ENCODE assay signal across 17 cellular contexts in genomic region chr20:48294942-48295341, GRCh38.
DNase-seq lines count a peak whose midpoint lies in the region; ATAC-seq and TF ChIP-seq lines count a peak whose summit lies in the region.
"Had no signal": no experiment of that assay in that cellular context is flagged by ENCODE, and none has a peak within 500 bp of the region (broad histone marks: within the 10 kb centered on the region; RNA-seq: fewer than 3 reads in every experiment).

No MANE protein-coding gene starts in this region.

- H3K27ac Mint-ChIP-seq in neural crest cell (ENCODE audit: unreplicated experiment), result peak overlapping the region; percentile 45
- H3K27ac Mint-ChIP-seq in activated T-helper 1 cell treated with anti-CD3 and anti-CD28 coated beads, Interleukin-12 subunit alpha, Interleukin-12 subunit beta, Interleukin-2, Interleukin-4 antibody, amounts not matched to agents 30 ng/mL and 10 ng/mL and 1 ng/mL, durations not matched to agents 14 hours and 24 hours and 36 hours, result no peak overlapping the region
- H3K27ac Mint-ChIP-seq: natural killer cell had no signal

- H2AK9ac ChIP-seq in IMR-90 (replicated peaks; ENCODE audit: low read depth, low read length, poor library complexity), result no peak overlapping the region

- 0 out of 3 replicates have a peak overlapping the region, but pooled peaks have one; percentile 39 for H2BK15ac ChIP-seq in IMR-90 (ENCODE audit: low read depth, low read length)

- peak overlapping the region; percentile 70 for H2BK5ac ChIP-seq in IMR-90 (ENCODE audit: low read depth, low read length, poor library complexity, severe bottlenecking)

- H3K9me3 Mint-ChIP-seq in neural crest cell, result no peaks in the 10 kb centered on the region
- H3K9me3 Mint-ChIP-seq in activated T-helper 1 cell treated with anti-CD3 and anti-CD28 coated beads, Interleukin-12 subunit alpha, Interleukin-12 subunit beta, Interleukin-2, Interleukin-4 antibody, amounts not matched to agents 30 ng/mL and 10 ng/mL and 1 ng/mL, durations not matched to agents 14 hours and 24 hours and 36 hours, result no peaks in the 10 kb centered on the region
- H3K9me3 Mint-ChIP-seq: natural killer cell had no signal

- peak overlapping the region; percentile 61 for H3K18ac ChIP-seq in IMR-90 (ENCODE audit: low read depth, low read length)

- peaks cover 13% of the 10 kb centered on the region for H3K27me3 Mint-ChIP-seq in neural crest cell (ENCODE audit: low read depth)
- H3K27me3 Mint-ChIP-seq in activated T-helper 1 cell treated with anti-CD3 and anti-CD28 coated beads, Interleukin-12 subunit alpha, Interleukin-12 subunit beta, Interleukin-2, Interleukin-4 antibody, amounts not matched to agents 30 ng/mL and 10 ng/mL and 1 ng/mL, durations not matched to agents 14 hours and 24 hours and 36 hours (ENCODE audit: insufficient read depth), result peaks cover 5% of the 10 kb centered on the region

- TF ChIP-seq RAD21 in IMR-90 (IDR thresholded peaks at IDR 0.05; ENCODE audit: low read length), result no peak

- CTCF ChIA-PET in IMR-90 (lab: Yijun Ruan, JAX), result interaction anchor here (0.7 to 1.9 kb wide), 8 partner anchors 12 to 633 kb away, joined by 3 to 7 read pairs (median 3); no protein-coding TSS in a partner anchor

- no peaks in the 10 kb centered on the region for H3K36me3 Mint-ChIP-seq in neural crest cell (ENCODE audit: low read depth)
- H3K36me3 Mint-ChIP-seq in activated T-helper 1 cell treated with anti-CD3 and anti-CD28 coated beads, Interleukin-12 subunit alpha, Interleukin-12 subunit beta, Interleukin-2, Interleukin-4 antibody, amounts not matched to agents 30 ng/mL and 10 ng/mL and 1 ng/mL, durations not matched to agents 14 hours and 24 hours and 36 hours (ENCODE audit: low read depth), result no peaks in the 10 kb centered on the region
- H3K36me3 Mint-ChIP-seq: IgD-negative memory B cell, natural killer cell had no signal

- peak overlapping the region; percentile 88 for H2BK20ac ChIP-seq in IMR-90 (ENCODE audit: low read depth, low read length)

- no peaks in the 10 kb centered on the region for H4K20me1 ChIP-seq in IMR-90 (ENCODE audit: insufficient read depth, low read length)

- H3K9ac ChIP-seq in IMR-90 (ENCODE audit: low read depth, low read length), result no peak overlapping the region

- no TSS peak for BruUV-seq in IMR-90 (replicated peaks; lab: Mats Ljungman, UMichigan)

- in situ Hi-C loops in IMR-90 (cut with MboI; ENCODE audit: low sequenced_read_pairs), result loop anchor here (10.0 to 25.0 kb wide), 2 partner anchors 610 to 617 kb away; partner anchors contain the start of gene ARFGEF2

- peak overlapping the region; percentile 23 to 25; a peak in 2 of 4 replicates for H4K8ac ChIP-seq in IMR-90 (ENCODE audit: low read depth in 2 of 2, low read length in 2 of 2)

- WGBS in IMR-90 (ENCODE audit: extremely low coverage in 2 of 2, insufficient read length in 1 of 2), 2 experiments, result 65% methylated on average over 2 of the region's 5 CpGs; no CpG with 5 or more reads in 1 of the 2 experiments
- WGBS in ectodermal cell, 2 experiments, result 53 to 63% methylated on average over 5 of the region's 5 CpGs

- TF ChIP-seq POLR2A in IMR-90 (IDR thresholded peaks at IDR 0.05; ENCODE audit: low read depth, low read length), result no peak

- H3K27ac ChIP-seq in ACC112 (ENCODE audit: low read depth, low read length) (peak overlapping the region; percentile 65), IMR-90 (ENCODE audit: insufficient read depth, low read length) (peak overlapping the region; percentile 50), ectodermal cell (ENCODE audit: insufficient read depth, low read depth, low read length, poor library complexity, severe bottlenecking) (peak overlapping the region; percentile 90)
- H3K27ac ChIP-seq: epithelial cell of prostate, WERI-Rb-1 had no signal

- no peak for TF ChIP-seq CTCF in IMR-90 (conservative IDR thresholded peaks at IDR 0.05; ENCODE audit: low read depth, low read length)
- TF ChIP-seq CTCF in neural crest cell (conservative IDR thresholded peaks at IDR 0.05), result no peak

- no peaks in the 10 kb centered on the region for H3K79me2 ChIP-seq in ACC112 (ENCODE audit: control insufficient read depth, insufficient read depth, low read length, unreplicated experiment)

- H3K4me3 Mint-ChIP-seq in neural crest cell, result no peak overlapping the region
- H3K4me3 Mint-ChIP-seq in activated T-helper 1 cell treated with anti-CD3 and anti-CD28 coated beads, Interleukin-12 subunit alpha, Interleukin-12 subunit beta, Interleukin-2, Interleukin-4 antibody, amounts not matched to agents 30 ng/mL and 10 ng/mL and 1 ng/mL, durations not matched to agents 14 hours and 24 hours and 36 hours, result no peak overlapping the region
- H3K4me3 Mint-ChIP-seq: IgD-negative memory B cell, natural killer cell had no signal

- H3K14ac ChIP-seq in IMR-90 (replicated peaks; ENCODE audit: low read depth, low read length), result peak overlapping the region; percentile 40

- H3K56ac ChIP-seq in IMR-90 (ENCODE audit: extremely low read depth, insufficient read depth, low read length), result peak overlapping the region; percentile 19; the same call in 1 of the 2 replicates

- peak overlapping the region; percentile 64; the same call in 1 of the 2 replicates for H3K23ac ChIP-seq in IMR-90 (ENCODE audit: low read depth, low read length)

- H3K79me1 ChIP-seq in IMR-90 (ENCODE audit: low read depth in 1 of 2, low read length in 2 of 2), result no peaks in the 10 kb centered on the region

- H3K4me3 ChIP-seq in ACC112 (ENCODE audit: low read depth, low read length) (no peak overlapping the region), IMR-90 (ENCODE audit: insufficient read depth, low read depth, low read length) (no peak overlapping the region), ectodermal cell (ENCODE audit: insufficient read depth, low read depth, low read length) (no peak overlapping the region)
- H3K4me3 ChIP-seq: skin epidermis had no signal

- peak overlapping the region; percentile 8; the same call in 1 of the 2 replicates for H4K5ac ChIP-seq in IMR-90 (ENCODE audit: low read depth, low read length)

- H3K4ac ChIP-seq in IMR-90 (ENCODE audit: low read depth, low read length), result peak overlapping the region; percentile 78

- H3K4me2 ChIP-seq in IMR-90 (ENCODE audit: low read depth, low read length), result no peak overlapping the region

- H3K4me1 ChIP-seq in ACC112 (ENCODE audit: control insufficient read depth, insufficient read depth, low read length, unreplicated experiment) (peaks cover 41% of the 10 kb centered on the region), IMR-90 (ENCODE audit: control insufficient read depth, insufficient read depth, low read length) (peaks cover 14% of the 10 kb centered on the region), ectodermal cell (ENCODE audit: control insufficient read depth, insufficient read depth, low read length) (peaks cover 50% of the 10 kb centered on the region)

- H2BK120ac ChIP-seq in IMR-90 (ENCODE audit: low read depth, low read length), result peak overlapping the region; percentile 90

- peaks cover 46% of the 10 kb centered on the region for H3K4me1 Mint-ChIP-seq in neural crest cell
- H3K4me1 Mint-ChIP-seq in activated T-helper 1 cell treated with anti-CD3 and anti-CD28 coated beads, Interleukin-12 subunit alpha, Interleukin-12 subunit beta, Interleukin-2, Interleukin-4 antibody, amounts not matched to agents 30 ng/mL and 10 ng/mL and 1 ng/mL, durations not matched to agents 14 hours and 24 hours and 36 hours (ENCODE audit: low read depth), result no peaks in the 10 kb centered on the region
- H3K4me1 Mint-ChIP-seq: natural killer cell had no signal

- peak overlapping the region; percentile 79 for H4K91ac ChIP-seq in IMR-90 (ENCODE audit: insufficient read depth, low read depth, low read length)

- peaks cover 18% of the 10 kb centered on the region; the same call in 1 of the 2 replicates for H3K9me1 ChIP-seq in IMR-90 (ENCODE audit: insufficient read depth, low read length)

- H3K27me3 ChIP-seq in ACC112 (ENCODE audit: insufficient read depth, low read length) (peaks cover 11% of the 10 kb centered on the region; the same call in 1 of the 2 replicates), IMR-90 (ENCODE audit: control insufficient read depth, insufficient read depth, low read length) (peaks cover 2% of the 10 kb centered on the region; the same call in 1 of the 2 replicates), ectodermal cell (ENCODE audit: control insufficient read depth, insufficient read depth, low read length, poor library complexity, severe bottlenecking) (peaks cover 10% of the 10 kb centered on the region)

- 0 out of 2 replicates have a peak, but pooled peaks cover 3% of the 10 kb centered on the region for H3K9me3 ChIP-seq in IMR-90 (ENCODE audit: control insufficient read depth, insufficient read depth, low read length)
- no peaks in the 10 kb centered on the region for H3K9me3 ChIP-seq in ectodermal cell (ENCODE audit: control insufficient read depth, low read length)

- no peak for DNase-seq in IMR-90
- DNase-seq in neural crest cell (ENCODE audit: low read depth, low spot score), result no peak
- DNase-seq in activated T-helper 1 cell treated with anti-CD3 and anti-CD28 coated beads, Interleukin-12 subunit alpha, Interleukin-12 subunit beta, Interleukin-2, Interleukin-4 antibody, amounts not matched to agents 30 ng/mL and 10 ng/mL and 1 ng/mL, durations not matched to agents 14 hours and 24 hours and 36 hours (ENCODE audit: low spot score), result no peak
- DNase-seq in NCI-H1105 (lab: John Stamatoyannopoulos, UW), result no peak
- DNase-seq in SW 1271 (lab: John Stamatoyannopoulos, UW), result no peak
- DNase-seq: activated naive CD4-positive, alpha-beta T cell treated with anti-CD3 and anti-CD28 coated beads, Interleukin-2, amount 50 U/mL, for 16 hours; central memory CD4-positive, alpha-beta T cell; left cardiac atrium; natural killer cell; stimulated activated naive CD8-positive, alpha-beta T cell treated with anti-CD3 and anti-CD28 coated beads, Interleukin-15, Interleukin-2, amounts not matched to agents 100 U/mL and 50 U/mL, for 24 hours; WERI-Rb-1 had no signal

- no peak for ATAC-seq in IMR-90 (ENCODE audit: low read depth)
- no peak for ATAC-seq in HG02763 (IDR thresholded peaks at IDR 0.05; ENCODE audit: unreplicated experiment)
- ATAC-seq: natural killer cell; stimulated activated naive CD8-positive, alpha-beta T cell treated with anti-CD3 and anti-CD28 coated beads, Interleukin-15, Interleukin-2, amounts not matched to agents 100 U/mL and 50 U/mL, for 24 hours had no signal

- no peaks in the 10 kb centered on the region for H3K36me3 ChIP-seq in ACC112 (ENCODE audit: insufficient read depth, low read length)
- no peaks in the 10 kb centered on the region for H3K36me3 ChIP-seq in IMR-90 (ENCODE audit: control insufficient read depth, insufficient read depth, low read length)
- H3K36me3 ChIP-seq in ectodermal cell (ENCODE audit: control insufficient read depth, insufficient read depth, low read length), result no peaks in the 10 kb centered on the region
- H3K36me3 ChIP-seq: WERI-Rb-1 had no signal

- POLR2A ChIA-PET in IMR-90 (lab: Charles Lee; ENCODE audit: unreplicated experiment), result no interaction called here

- dilution Hi-C loops in IMR-90 (cut with HindIII; ENCODE audit: low sequenced_read_pairs, unreplicated experiment), result no loop called here

- intact Hi-C loops in IMR-90 (cut with micrococcal nuclease), result loop anchor here (2.0 to 10.0 kb wide), 4 partner anchors 327 to 633 kb away; partner anchors contain the start of gene SULF2
- intact Hi-C loops in activated T-helper 1 cell treated with anti-CD3 and anti-CD28 coated beads, Interleukin-12 subunit alpha, Interleukin-12 subunit beta, Interleukin-2, Interleukin-4 antibody, amounts not matched to agents 30 ng/mL and 10 ng/mL and 1 ng/mL, durations not matched to agents 14 hours and 24 hours and 36 hours (cut with micrococcal nuclease), result no loop called here

- peak overlapping the region; percentile 44; the same call in 1 of the 2 replicates for H2AK5ac ChIP-seq in IMR-90 (ENCODE audit: low read depth, low read length)

- H2AFZ ChIP-seq in ACC112 (ENCODE audit: low read length, unreplicated experiment) (no peak overlapping the region), IMR-90 (replicated peaks; ENCODE audit: low read length, poor library complexity) (no peak overlapping the region)
